Comparison of ENCODE assay signal across 1 cellular context in the genomic region with DNA sequence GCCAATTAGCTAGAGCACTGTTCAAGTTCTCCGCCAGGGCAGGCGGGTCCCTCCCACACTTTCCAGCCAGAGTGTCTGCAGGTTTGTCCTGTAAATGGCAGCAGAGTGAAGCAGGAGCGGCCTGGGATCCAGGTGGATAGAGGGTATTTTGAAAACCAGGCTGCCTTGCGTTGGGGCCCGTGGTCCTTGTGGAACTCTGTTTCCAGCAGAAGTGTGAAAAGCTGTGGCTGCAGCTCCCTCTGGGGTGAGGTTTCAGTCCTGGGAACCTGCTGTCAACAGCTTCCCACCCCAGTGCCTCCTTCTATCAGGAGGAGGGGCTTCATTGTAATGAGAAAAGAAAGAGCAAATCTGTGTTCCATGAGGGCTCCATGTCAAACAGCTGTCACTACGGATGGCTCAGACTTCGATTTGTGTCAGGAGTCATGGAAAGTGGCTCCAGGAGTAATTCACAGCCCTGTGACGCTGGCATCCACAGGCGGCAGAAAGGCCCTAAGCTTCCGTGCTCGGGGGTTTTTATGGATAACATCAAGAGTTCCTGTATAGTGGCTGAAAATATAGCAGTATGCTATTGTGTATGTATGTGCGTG.
TF ChIP-seq lines count a peak whose summit lies in the region.

No MANE protein-coding gene starts in this region.

TF ChIP-seq in GM23338, 12 proteins besides CTCF, POLR2A, EP300 and RAD21 (continued from another document):
- no peak for TF ChIP-seq ZNF462 (CRISPR knock-in tag; IDR thresholded peaks at IDR 0.05)
- TF ChIP-seq EZH2 (IDR thresholded peaks at IDR 0.05; ENCODE audit: low read depth, unreplicated experiment) = no peak
- TF ChIP-seq ZNF114 (CRISPR knock-in tag; IDR thresholded peaks at IDR 0.05) = no peak
- TF ChIP-seq POLR2AphosphoS5 (IDR thresholded peaks at IDR 0.05; ENCODE audit: low read depth) = no peak
- TF ChIP-seq REST (IDR thresholded peaks at IDR 0.05; ENCODE audit: unreplicated experiment) = no peak
